ENCODE assay signal across 10 cellular contexts in the genomic region with DNA sequence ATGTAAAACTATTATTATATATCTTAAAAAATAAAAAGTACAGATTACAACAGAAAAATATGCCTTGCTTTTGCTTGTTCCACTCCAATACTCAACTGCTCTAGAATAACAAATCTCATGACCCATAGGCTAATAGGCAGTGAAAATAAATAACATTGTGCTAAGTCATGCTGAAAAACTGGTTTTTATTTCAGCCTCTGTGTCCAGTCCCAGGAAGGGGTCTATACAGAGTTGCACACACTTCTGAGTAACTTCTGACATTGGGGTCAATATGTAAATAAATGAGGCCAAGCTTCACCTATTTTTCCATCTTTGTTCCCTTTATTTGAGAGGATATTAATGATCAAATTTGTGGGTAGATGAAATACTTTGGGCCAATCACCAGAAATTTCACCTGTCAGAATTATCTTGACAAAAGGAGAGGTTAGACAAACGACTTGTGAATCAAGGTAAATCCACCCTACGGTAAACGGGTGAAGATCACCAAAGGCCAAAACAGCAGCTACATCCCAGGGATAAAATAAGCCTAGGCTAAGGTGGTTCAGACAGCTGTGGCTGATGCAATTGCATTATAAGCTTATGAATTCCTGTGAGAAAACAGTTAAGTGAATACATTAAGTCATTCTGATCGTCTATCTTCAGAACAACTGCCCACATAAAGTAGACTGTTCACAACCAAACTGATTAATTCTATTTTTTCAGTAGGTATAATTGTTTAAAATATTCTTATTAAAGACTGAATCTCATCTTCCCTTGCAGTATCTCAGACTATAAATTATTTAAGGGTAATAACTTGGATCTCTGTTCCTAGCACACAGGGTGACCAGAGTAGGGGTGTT.
DNase-seq lines count a peak whose midpoint lies in the region; ATAC-seq, FAIRE-seq and TF ChIP-seq lines count a peak whose summit lies in the region.
"Had no signal": no experiment of that assay in that cellular context is flagged by ENCODE, and none has a peak within 500 bp of the region (broad histone marks: within the 10 kb centered on the region; RNA-seq: fewer than 3 reads in every experiment).

No MANE protein-coding gene starts in this region.

- H3K36me3 ChIP-seq in Karpas-422 (ENCODE audit: insufficient read depth, low read length): no peaks in the 10 kb centered on the region
- H3K36me3 ChIP-seq in astrocyte (ENCODE audit: insufficient read depth, low read length): no peaks in the 10 kb centered on the region
- no peaks in the 10 kb centered on the region for H3K36me3 ChIP-seq in thoracic aorta

- no peak overlapping the region for H3K4me3 ChIP-seq in Karpas-422 (ENCODE audit: low read length)
- no peak overlapping the region for H3K4me3 ChIP-seq in astrocyte (ENCODE audit: insufficient read depth, low read depth, low read length)
- H3K4me3 ChIP-seq in thoracic aorta: no peak overlapping the region

- ATAC-seq in thoracic aorta (ENCODE audit: insufficient number of reproducible peaks, low FRiP score, low read depth) (no peak), HG03095 (IDR thresholded peaks at IDR 0.05; ENCODE audit: unreplicated experiment) (no peak), GM18519 (IDR thresholded peaks at IDR 0.05; ENCODE audit: low FRiP score, unreplicated experiment) (no peak)
- ATAC-seq: foreskin keratinocyte had no signal

- peaks cover 43% of the 10 kb centered on the region for H3K4me1 ChIP-seq in Karpas-422 (ENCODE audit: low read length)
- peaks cover 17% of the 10 kb centered on the region for H3K4me1 ChIP-seq in astrocyte (ENCODE audit: insufficient read depth, low read length)
- H3K4me1 ChIP-seq in thoracic aorta (ENCODE audit: control insufficient read depth in 1 of 2, low read depth in 2 of 2): peaks cover 71 to 86% of the 10 kb centered on the region in 2 donors

- H3K9me3 ChIP-seq in Karpas-422 (ENCODE audit: low read length): no peaks in the 10 kb centered on the region
- H3K9me3 ChIP-seq in astrocyte (ENCODE audit: insufficient read depth, low read depth, low read length): no peaks in the 10 kb centered on the region
- no peaks in the 10 kb centered on the region for H3K9me3 ChIP-seq in thoracic aorta

- H3K9me2 ChIP-seq in Karpas-422 (replicated peaks; ENCODE audit: insufficient read depth, low read length): no peaks in the 10 kb centered on the region

- no peak for TF ChIP-seq CTCF in astrocyte (IDR thresholded peaks at IDR 0.05; ENCODE audit: insufficient read depth, low read depth, low read length)
- no peak for TF ChIP-seq CTCF in thoracic aorta (IDR thresholded peaks at IDR 0.05)

- peaks cover 31% of the 10 kb centered on the region for H3K4me1 Mint-ChIP-seq in astrocyte (ENCODE audit: low read depth, unreplicated experiment)

- H3K27me3 Mint-ChIP-seq in astrocyte (ENCODE audit: low read depth, unreplicated experiment): no peaks in the 10 kb centered on the region

- FAIRE-seq in astrocyte (lab: Jason Lieb, UNC) (no peak), islet of Langerhans (lab: Jason Lieb, UNC) (peak; percentile 82)

- H3K4me2 ChIP-seq in Karpas-422 (ENCODE audit: low read depth, low read length, poor library complexity, severe bottlenecking): no peak overlapping the region
- peak overlapping the region; percentile 37 for H3K4me2 ChIP-seq in astrocyte (ENCODE audit: low read length)

- H3K27me3 ChIP-seq in Karpas-422 (ENCODE audit: low read length) (no peaks in the 10 kb centered on the region), astrocyte (ENCODE audit: insufficient read depth, low read length) (no peaks in the 10 kb centered on the region), thoracic aorta (replicated peaks; ENCODE audit: insufficient read depth) (no peaks in the 10 kb centered on the region)
- H3K27me3 ChIP-seq: foreskin keratinocyte had no signal

- no peak overlapping the region for H3K9ac ChIP-seq in Karpas-422 (ENCODE audit: low read length)
- peak overlapping the region; percentile 4 for H3K9ac ChIP-seq in astrocyte (ENCODE audit: low read length)

- H3K27ac ChIP-seq in Karpas-422 (ENCODE audit: low read length) (peak overlapping the region; percentile 35; the same call in 1 of the 2 replicates), astrocyte (ENCODE audit: low read depth, low read length) (no peak overlapping the region), thoracic aorta (peak overlapping the region; percentile 85 to 87)
- H3K27ac ChIP-seq: foreskin keratinocyte had no signal

- no peaks in the 10 kb centered on the region for H3K9me3 Mint-ChIP-seq in astrocyte (ENCODE audit: unreplicated experiment)

- peaks cover 70% of the 10 kb centered on the region for H3K79me2 ChIP-seq in Karpas-422 (ENCODE audit: low read length)
- peaks cover 87% of the 10 kb centered on the region for H3K79me2 ChIP-seq in astrocyte (ENCODE audit: insufficient read depth, low read length)

- H3K36me3 Mint-ChIP-seq in astrocyte (ENCODE audit: low read depth, unreplicated experiment): peaks cover 22% of the 10 kb centered on the region

- no peak overlapping the region for H3K4me3 Mint-ChIP-seq in astrocyte (ENCODE audit: unreplicated experiment)

- H4K20me1 ChIP-seq in Karpas-422 (ENCODE audit: insufficient read depth, low read depth, low read length): no peaks in the 10 kb centered on the region
- peaks cover 83% of the 10 kb centered on the region for H4K20me1 ChIP-seq in astrocyte (ENCODE audit: insufficient read depth, low read length)

- peak overlapping the region; percentile 95 for H3K27ac Mint-ChIP-seq in astrocyte (ENCODE audit: unreplicated experiment)

- DNase-seq in Karpas-422 (no peak), astrocyte (ENCODE audit: low read depth) (no peak), thoracic aorta (ENCODE audit: low spot score) (no peak), RPMI8226 (no peak)
- DNase-seq: DMS79, foreskin keratinocyte, NCI-H2029 had no signal

- H2AFZ ChIP-seq in Karpas-422 (ENCODE audit: low read length) (no peak overlapping the region), astrocyte (ENCODE audit: low read depth, low read length) (no peak overlapping the region)
